25 cellular contexts compared by ENCODE assay signal in genomic region chr4:40357738-40358137, GRCh38. TPM values are rescaled to one million over a fixed set of nuclear protein-coding genes. Genes with fewer than 3 reads are reported as not detected.
"Had no signal": no experiment of that assay in that cellular context is flagged by ENCODE, and none has a peak within 500 bp of the region (broad histone marks: within the 10 kb centered on the region; RNA-seq: fewer than 3 reads in every experiment).

No MANE protein-coding gene starts in this region.

- H3K4me3 ChIP-seq: breast epithelium, esophagus muscularis mucosa, skin epidermis, uterus had no signal

- H3K4me1 ChIP-seq: breast epithelium, esophagus muscularis mucosa, uterus had no signal

- H3K9me3 ChIP-seq: breast epithelium, uterus had no signal

- DNase-seq: activated B cell treated with CpG ODN at 0.5 μM for 24 hours; activated CD4-positive, alpha-beta T cell treated with anti-CD3 and anti-CD28 coated beads for 36 hours; activated CD4-positive, alpha-beta T cell treated with anti-CD3 and anti-CD28 coated beads, Interleukin-2, amount 50 U/mL, for 4 hours; activated naive CD4-positive, alpha-beta T cell; activated T-cell treated with anti-CD3 and anti-CD28 coated beads for 4 hours; activated T-cell treated with anti-CD3 and anti-CD28 coated beads, Interleukin-2, amount 50 U/mL, for 72 hours; central memory CD4-positive, alpha-beta T cell; endodermal cell; foreskin melanocyte; left colon; mammary epithelial cell; retina; stimulated activated CD4-positive, alpha-beta T cell treated with anti-CD3 and anti-CD28 coated beads, Interleukin-4, amount 100 ng/mL, for 4 hours; stimulated activated CD8-positive, alpha-beta memory T cell treated with anti-CD3 and anti-CD28 coated beads, Interleukin-4, amount 100 ng/mL, for 48 hours; stimulated activated naive CD8-positive, alpha-beta T cell treated with anti-CD3 and anti-CD28 coated beads, Interleukin-15, amount 100 ng/mL, for 72 hours; substantia nigra; uterus had no signal

- H3K36me3 ChIP-seq: breast epithelium, esophagus muscularis mucosa, uterus had no signal

- H3K27ac ChIP-seq: breast epithelium, esophagus muscularis mucosa, skin epidermis, uterus had no signal

RNA-seq across cellular contexts. Expression of gene CHRNA9, which starts 22.6 kb away (rescaled TPM):
- total RNA-seq: activated CD4-positive, alpha-beta T cell treated with anti-CD3 and anti-CD28 coated beads for 36 hours; activated naive CD4-positive, alpha-beta T cell treated with anti-CD3 and anti-CD28 coated beads, Interleukin-2, amount 50 U/mL, for 72 hours; activated T-cell treated with anti-CD3 and anti-CD28 coated beads, Interleukin-2, amount 50 U/mL, for 72 hours; breast epithelium; glomerular endothelial cell; left colon; liver; mucosa of gallbladder; sciatic nerve; uterus had no signal
